Comparison of ENCODE assay signal across 8 cellular contexts in the genomic region with DNA sequence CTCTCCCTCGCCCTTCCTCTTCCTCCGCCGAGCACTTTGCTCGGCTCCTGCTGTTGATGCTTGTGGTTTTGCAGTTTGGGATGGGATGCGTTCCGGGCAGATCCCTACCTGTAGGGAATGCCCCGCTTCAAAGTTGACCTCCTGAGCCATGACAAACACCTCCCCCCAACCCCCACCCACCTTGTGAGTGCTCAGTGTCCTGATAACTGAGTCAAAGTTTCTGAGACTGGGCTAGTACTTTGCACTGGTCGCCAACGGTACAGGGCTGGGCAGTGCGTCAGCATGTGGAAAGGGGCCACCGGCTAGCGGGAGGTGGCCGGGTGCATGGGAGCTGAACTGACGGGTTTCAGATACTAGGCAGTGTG. TPM values are rescaled to one million over a fixed set of nuclear protein-coding genes. Genes with fewer than 3 reads are reported as not detected.
DNase-seq lines count a peak whose midpoint lies in the region; ATAC-seq and TF ChIP-seq lines count a peak whose summit lies in the region.

No MANE protein-coding gene starts in this region.

- H3K9ac ChIP-seq in HUES64 (ENCODE audit: low read depth, low read length), result peak overlapping the region; percentile 85

- H3K27me3 ChIP-seq in CD4-positive, CD25-positive, alpha-beta regulatory T cell (ENCODE audit: control insufficient read depth, insufficient read depth, low read length), result no peaks in the 10 kb centered on the region
- peaks cover 8% of the 10 kb centered on the region; the same call in 1 of the 2 replicates for H3K27me3 ChIP-seq in HUES64 (ENCODE audit: insufficient read depth, low read length)
- no peaks in the 10 kb centered on the region for H3K27me3 ChIP-seq in vagina

- H3K9me3 ChIP-seq in CD4-positive, CD25-positive, alpha-beta regulatory T cell (ENCODE audit: control insufficient read depth in 2 of 2, low read length in 2 of 2), result no peaks in the 10 kb centered on the region
- H3K9me3 ChIP-seq in HUES64 (ENCODE audit: insufficient read depth, low read depth, low read length), result no peaks in the 10 kb centered on the region
- H3K9me3 ChIP-seq in vagina, result no peaks in the 10 kb centered on the region

- no peak for DNase-seq in CD4-positive, CD25-positive, alpha-beta regulatory T cell
- DNase-seq in GM20000 (ENCODE audit: low spot score) (peak; percentile 31), fibroblast of mammary gland (ENCODE audit: low read depth) (peak; percentile 57), vagina (ENCODE audit: extremely low spot score in 2 of 2) (peak in 1 of 2 donors; percentile 88)
- DNase-seq in activated CD8-positive, alpha-beta memory T cell treated with anti-CD3 and anti-CD28 coated beads for 24 hours, result peak; percentile 66

- H3K9me3 Mint-ChIP-seq in CD4-positive, CD25-positive, alpha-beta regulatory T cell, result no peaks in the 10 kb centered on the region
- H3K9me3 Mint-ChIP-seq in nephron, result no peaks in the 10 kb centered on the region

- H3K4me3 ChIP-seq in CD4-positive, CD25-positive, alpha-beta regulatory T cell (ENCODE audit: low read depth, low read length), result peak overlapping the region; percentile 84
- H3K4me3 ChIP-seq in HUES64 (ENCODE audit: low read length), result peak overlapping the region; percentile 84
- H3K4me3 ChIP-seq in fibroblast of mammary gland (ENCODE audit: control insufficient read depth, low read depth, low read length), result peak overlapping the region; percentile 77
- peak overlapping the region; percentile 94 to 98 for H3K4me3 ChIP-seq in vagina

- no peak for TF ChIP-seq CTCF in GM20000 (IDR thresholded peaks at IDR 0.05; ENCODE audit: extremely low read depth, missing control alignments)
- no peak for TF ChIP-seq CTCF in fibroblast of mammary gland (conservative IDR thresholded peaks at IDR 0.05; ENCODE audit: control insufficient read depth, insufficient read depth, low read depth, low read length)
- no peak for TF ChIP-seq CTCF in nephron (IDR thresholded peaks at IDR 0.05; ENCODE audit: unreplicated experiment in 3 of 3)
- TF ChIP-seq CTCF in vagina (IDR thresholded peaks at IDR 0.05), result no peak

- no peak for TF ChIP-seq POLR2A in vagina (IDR thresholded peaks at IDR 0.05)

- peak overlapping the region; percentile 70 to 95 (median 92) for H3K27ac Mint-ChIP-seq in CD4-positive, CD25-positive, alpha-beta regulatory T cell
- peak overlapping the region; percentile 70 to 96 (median 89) for H3K27ac Mint-ChIP-seq in nephron

- H3K27ac ChIP-seq in CD4-positive, CD25-positive, alpha-beta regulatory T cell (ENCODE audit: insufficient read depth, low read length, poor library complexity, severe bottlenecking), result peak overlapping the region; percentile 87
- H3K27ac ChIP-seq in HUES64 (ENCODE audit: low read depth, low read length) (peak overlapping the region; percentile 89; the same call in 1 of the 2 replicates), vagina (peak overlapping the region; percentile 96)

- peaks cover 4% of the 10 kb centered on the region for H3K36me3 Mint-ChIP-seq in CD4-positive, CD25-positive, alpha-beta regulatory T cell
- H3K36me3 Mint-ChIP-seq in nephron (ENCODE audit: low read depth), result peaks cover 4% of the 10 kb centered on the region

- H3K4me3 Mint-ChIP-seq in CD4-positive, CD25-positive, alpha-beta regulatory T cell, result peak overlapping the region; percentile 91 to 95 (median 94)
- peak overlapping the region; percentile 96 to 99 (median 98) for H3K4me3 Mint-ChIP-seq in nephron

- WGBS in HUES64, result 4% methylated on average over 11 of the region's 14 CpGs

- intact Hi-C loops in vagina (cut with DNase I), result no loop called here

- no peaks in the 10 kb centered on the region for H3K27me3 Mint-ChIP-seq in CD4-positive, CD25-positive, alpha-beta regulatory T cell
- no peaks in the 10 kb centered on the region for H3K27me3 Mint-ChIP-seq in nephron (ENCODE audit: low read depth)

- peaks cover 27% of the 10 kb centered on the region for H3K4me1 ChIP-seq in CD4-positive, CD25-positive, alpha-beta regulatory T cell (ENCODE audit: control insufficient read depth, insufficient read depth, low read length, poor library complexity, severe bottlenecking)
- H3K4me1 ChIP-seq in HUES64 (ENCODE audit: insufficient read depth, low read length), result no peaks in the 10 kb centered on the region
- H3K4me1 ChIP-seq in vagina, result peaks cover 25% of the 10 kb centered on the region

- peaks cover 46 to 68% (median 56%) of the 10 kb centered on the region in 4 donors for H3K4me1 Mint-ChIP-seq in CD4-positive, CD25-positive, alpha-beta regulatory T cell
- peaks cover 19% of the 10 kb centered on the region for H3K4me1 Mint-ChIP-seq in nephron

- no peaks in the 10 kb centered on the region for H3K36me3 ChIP-seq in CD4-positive, CD25-positive, alpha-beta regulatory T cell (ENCODE audit: control insufficient read depth, insufficient read depth, low read length)
- no peaks in the 10 kb centered on the region for H3K36me3 ChIP-seq in HUES64 (ENCODE audit: insufficient read depth, low read length)
- H3K36me3 ChIP-seq in vagina, result no peaks in the 10 kb centered on the region

- no peak for ATAC-seq in CD4-positive, CD25-positive, alpha-beta regulatory T cell (ENCODE audit: low read depth in 2 of 2)
- no peak for ATAC-seq in HG02970 (IDR thresholded peaks at IDR 0.05; ENCODE audit: low FRiP score, unreplicated experiment)

RNA-seq across cellular contexts. Expression of gene RABGAP1L, which starts 0.8 kb away (rescaled TPM):
- 118 TPM for total RNA-seq in CD4-positive, CD25-positive, alpha-beta regulatory T cell
- 10 to 100 TPM; 69.7 to 92.6 (median 78.9) TPM for polyA plus RNA-seq in CD4-positive, CD25-positive, alpha-beta regulatory T cell
- polyA plus RNA-seq in HUES64 (2013, experiment 1 of 2), result 30.5 TPM
- 26.6 TPM for polyA plus RNA-seq in HUES64 (2013, experiment 2 of 2)
- 40.0 TPM for total RNA-seq in vagina

Comparison
In these comparisons a context has a peak if more than half of its experiments do, and no peak if none do; other contexts are left out.
1. DNase-seq: peak in GM20000 (single experiment), activated CD8-positive, alpha-beta memory T cell treated with anti-CD3 and anti-CD28 coated beads for 24 hours (single experiment) and fibroblast of mammary gland (single experiment); none in CD4-positive, CD25-positive, alpha-beta regulatory T cell (0 of 3).
2. Peak in every context shown above with its lines, with median percentiles within 50 percentile points of each other: H3K27ac ChIP-seq and H3K4me3 ChIP-seq.